Comparison of ENCODE assay signal across 35 cellular contexts in genomic region chr22:19001204-19001603, GRCh38.
"Had no signal": no experiment of that assay in that cellular context is flagged by ENCODE, and none has a peak within 500 bp of the region (broad histone marks: within the 10 kb centered on the region; RNA-seq: fewer than 3 reads in every experiment).

No MANE protein-coding gene starts in this region.

- H3K36me3 Mint-ChIP-seq: activated CD4-positive, alpha-beta memory T cell treated with anti-CD3 and anti-CD28 coated beads for 36 hours; activated naive CD4-positive, alpha-beta T cell treated with anti-CD3 and anti-CD28 coated beads, Interleukin-2, amount 50 U/mL, for 72 hours; activated naive CD8-positive, alpha-beta T cell treated with anti-CD3 and anti-CD28 coated beads for 36 hours had no signal

- DNase-seq: activated B cell treated with CpG ODN at 0.5 μM for 24 hours; activated CD4-positive, alpha-beta memory T cell treated with anti-CD3 and anti-CD28 coated beads for 36 hours; activated CD4-positive, alpha-beta T cell treated with anti-CD3 and anti-CD28 coated beads for 4 hours; activated CD4-positive, alpha-beta T cell treated with anti-CD3 and anti-CD28 coated beads, Interleukin-2, amount 10 ng/mL, durations not matched to agents 24 days and 14 days; activated CD4-positive, alpha-beta T cell treated with anti-CD3 and anti-CD28 coated beads, Interleukin-2, amount 50 U/mL, for 1 hour; activated CD4-positive, alpha-beta T cell treated with anti-CD3 and anti-CD28 coated beads, Interleukin-2, amount 50 U/mL, for 4 hours; activated CD4-positive, CD25-positive, alpha-beta regulatory T cell treated with anti-CD3 and anti-CD28 coated beads, Interleukin-2, amount 50 U/mL, for 72 hours; activated CD8-positive, alpha-beta T cell treated with anti-CD3 and anti-CD28 coated beads for 36 hours; activated effector memory CD4-positive, alpha-beta T cell treated with anti-CD3 and anti-CD28 coated beads, Interleukin-2, amount 50 U/mL, for 16 hours; activated gamma-delta T cell treated with Interleukin-2 at 50 U/mL for 16 hours; activated naive CD4-positive, alpha-beta T cell; activated naive CD4-positive, alpha-beta T cell treated with anti-CD3 and anti-CD28 coated beads for 36 hours; activated naive CD4-positive, alpha-beta T cell treated with anti-CD3 and anti-CD28 coated beads, Interleukin-2, amount 50 U/mL, for 16 hours; activated naive CD8-positive, alpha-beta T cell treated with anti-CD3 and anti-CD28 coated beads for 36 hours; activated T-cell treated with anti-CD3 and anti-CD28 coated beads for 4 hours; activated T-cell treated with anti-CD3 and anti-CD28 coated beads, Interleukin-2, amount 50 U/mL, for 1 hour; activated T-cell treated with anti-CD3 and anti-CD28 coated beads, Interleukin-2, amount 50 U/mL, for 4 hours; activated T-cell treated with anti-CD3 and anti-CD28 coated beads, Interleukin-2, amount 50 U/mL, for 72 hours; amniotic stem cell; aorta; body of pancreas; brain microvascular endothelial cell; central memory CD4-positive, alpha-beta T cell; T-helper 1 cell; T-helper 2 cell; T-helper 9 cell had no signal

- FAIRE-seq: astrocyte had no signal

- H3K4me3 ChIP-seq: adrenal gland, body of pancreas, breast epithelium had no signal

- H3K4me3 Mint-ChIP-seq: activated B cell treated with CpG ODN at 0.5 μM for 24 hours; activated CD4-positive, alpha-beta memory T cell treated with anti-CD3 and anti-CD28 coated beads for 36 hours; activated CD4-positive, alpha-beta T cell treated with anti-CD3 and anti-CD28 coated beads, Interleukin-2, amount 10 ng/mL, durations not matched to agents 24 days and 14 days; activated CD8-positive, alpha-beta T cell treated with anti-CD3 and anti-CD28 coated beads for 36 hours; activated naive CD4-positive, alpha-beta T cell treated with anti-CD3 and anti-CD28 coated beads for 36 hours; activated naive CD8-positive, alpha-beta T cell treated with anti-CD3 and anti-CD28 coated beads for 36 hours; activated T-cell treated with anti-CD3 and anti-CD28 coated beads, Interleukin-2, amount 50 U/mL, for 4 hours; activated T-cell treated with anti-CD3 and anti-CD28 coated beads, Interleukin-2, amount 50 U/mL, for 72 hours; activated T-helper 1 cell treated with anti-CD3 and anti-CD28 coated beads, Interleukin-12 subunit alpha, Interleukin-12 subunit beta, Interleukin-2, Interleukin-4 antibody, amounts not matched to agents 30 ng/mL and 10 ng/mL and 1 ng/mL, durations not matched to agents 14 hours and 24 hours and 36 hours; activated T-helper 17 cell treated with anti-CD3 and anti-CD28 coated beads, Interleukin-2, amount 50 U/mL, for 72 hours; T-helper 1 cell treated with Interleukin-12 subunit alpha and Interleukin-12 subunit beta and Interleukin-4 antibody, amounts not matched to agents 30 μg/mL and 1 μg/mL, for 36 hours; T-helper 2 cell treated with Interferon-gamma antibody and Interleukin-4, amounts not matched to agents 5 μg/mL and 100 μg/mL, for 36 hours had no signal

- H3K9me3 ChIP-seq: adrenal gland, body of pancreas, breast epithelium had no signal

- H3K27me3 ChIP-seq: body of pancreas, breast epithelium had no signal

- ATAC-seq: activated CD8-positive, alpha-beta T cell treated with anti-CD3 and anti-CD28 coated beads for 36 hours; activated naive CD4-positive, alpha-beta T cell treated with anti-CD3 and anti-CD28 coated beads, Interleukin-2, amount 50 U/mL, for 72 hours; activated T-cell treated with anti-CD3 and anti-CD28 coated beads, Interleukin-2, amount 50 U/mL, for 4 hours; activated T-cell treated with anti-CD3 and anti-CD28 coated beads, Interleukin-2, amount 50 U/mL, for 72 hours; activated T-helper 17 cell treated with anti-CD3 and anti-CD28 coated beads, Interleukin-2, amount 50 U/mL, for 72 hours; body of pancreas had no signal

- H3K4me1 ChIP-seq: body of pancreas, breast epithelium had no signal

- H3K4me1 Mint-ChIP-seq: activated B cell treated with CpG ODN at 0.5 μM for 24 hours; activated CD4-positive, alpha-beta T cell treated with anti-CD3 and anti-CD28 coated beads, Interleukin-2, amount 10 ng/mL, durations not matched to agents 24 days and 14 days; activated naive CD8-positive, alpha-beta T cell treated with anti-CD3 and anti-CD28 coated beads for 36 hours; activated T-helper 17 cell treated with anti-CD3 and anti-CD28 coated beads, Interleukin-2, amount 50 U/mL, for 72 hours had no signal

- H3K36me3 ChIP-seq: adrenal gland, brain microvascular endothelial cell, breast epithelium had no signal

- H3K27ac ChIP-seq: adrenal gland, body of pancreas, brain microvascular endothelial cell, breast epithelium, VCaP had no signal

- H3K27ac Mint-ChIP-seq: activated B cell treated with CpG ODN at 0.5 μM for 24 hours; activated CD4-positive, alpha-beta memory T cell treated with anti-CD3 and anti-CD28 coated beads for 36 hours; activated CD4-positive, alpha-beta T cell treated with anti-CD3 and anti-CD28 coated beads, Interleukin-2, amount 10 ng/mL, durations not matched to agents 24 days and 14 days; activated CD8-positive, alpha-beta T cell treated with anti-CD3 and anti-CD28 coated beads for 36 hours; activated naive CD4-positive, alpha-beta T cell treated with anti-CD3 and anti-CD28 coated beads for 36 hours; activated naive CD4-positive, alpha-beta T cell treated with anti-CD3 and anti-CD28 coated beads, Interleukin-2, amount 50 U/mL, for 72 hours; activated naive CD8-positive, alpha-beta T cell treated with anti-CD3 and anti-CD28 coated beads for 36 hours; activated T-cell treated with anti-CD3 and anti-CD28 coated beads, Interleukin-2, amount 50 U/mL, for 72 hours; activated T-helper 1 cell treated with anti-CD3 and anti-CD28 coated beads, Interleukin-12 subunit alpha, Interleukin-12 subunit beta, Interleukin-2, Interleukin-4 antibody, amounts not matched to agents 30 ng/mL and 10 ng/mL and 1 ng/mL, durations not matched to agents 14 hours and 24 hours and 36 hours; activated T-helper 17 cell treated with anti-CD3 and anti-CD28 coated beads, Interleukin-2, amount 50 U/mL, for 72 hours; T-helper 1 cell treated with Interleukin-12 subunit alpha and Interleukin-12 subunit beta and Interleukin-4 antibody, amounts not matched to agents 30 μg/mL and 1 μg/mL, for 36 hours; T-helper 2 cell treated with Interferon-gamma antibody and Interleukin-4, amounts not matched to agents 5 μg/mL and 100 μg/mL, for 36 hours had no signal

- H3K9me3 Mint-ChIP-seq: activated CD4-positive, alpha-beta memory T cell treated with anti-CD3 and anti-CD28 coated beads for 36 hours; activated CD4-positive, alpha-beta T cell treated with anti-CD3 and anti-CD28 coated beads, Interleukin-2, amount 10 ng/mL, durations not matched to agents 24 days and 14 days; activated CD8-positive, alpha-beta T cell treated with anti-CD3 and anti-CD28 coated beads for 36 hours; activated naive CD4-positive, alpha-beta T cell treated with anti-CD3 and anti-CD28 coated beads for 36 hours; activated naive CD4-positive, alpha-beta T cell treated with anti-CD3 and anti-CD28 coated beads, Interleukin-2, amount 50 U/mL, for 72 hours; activated naive CD8-positive, alpha-beta T cell treated with anti-CD3 and anti-CD28 coated beads for 36 hours; activated T-cell treated with anti-CD3 and anti-CD28 coated beads, Interleukin-2, amount 50 U/mL, for 4 hours; activated T-cell treated with anti-CD3 and anti-CD28 coated beads, Interleukin-2, amount 50 U/mL, for 72 hours; activated T-helper 1 cell treated with anti-CD3 and anti-CD28 coated beads, Interleukin-12 subunit alpha, Interleukin-12 subunit beta, Interleukin-2, Interleukin-4 antibody, amounts not matched to agents 30 ng/mL and 10 ng/mL and 1 ng/mL, durations not matched to agents 14 hours and 24 hours and 36 hours; activated T-helper 17 cell treated with anti-CD3 and anti-CD28 coated beads, Interleukin-2, amount 50 U/mL, for 72 hours; T-helper 1 cell treated with Interleukin-12 subunit alpha and Interleukin-12 subunit beta and Interleukin-4 antibody, amounts not matched to agents 30 μg/mL and 1 μg/mL, for 36 hours; T-helper 2 cell treated with Interferon-gamma antibody and Interleukin-4, amounts not matched to agents 5 μg/mL and 100 μg/mL, for 36 hours had no signal
